Comparison of ENCODE assay signal across 19 cellular contexts in the genomic region with DNA sequence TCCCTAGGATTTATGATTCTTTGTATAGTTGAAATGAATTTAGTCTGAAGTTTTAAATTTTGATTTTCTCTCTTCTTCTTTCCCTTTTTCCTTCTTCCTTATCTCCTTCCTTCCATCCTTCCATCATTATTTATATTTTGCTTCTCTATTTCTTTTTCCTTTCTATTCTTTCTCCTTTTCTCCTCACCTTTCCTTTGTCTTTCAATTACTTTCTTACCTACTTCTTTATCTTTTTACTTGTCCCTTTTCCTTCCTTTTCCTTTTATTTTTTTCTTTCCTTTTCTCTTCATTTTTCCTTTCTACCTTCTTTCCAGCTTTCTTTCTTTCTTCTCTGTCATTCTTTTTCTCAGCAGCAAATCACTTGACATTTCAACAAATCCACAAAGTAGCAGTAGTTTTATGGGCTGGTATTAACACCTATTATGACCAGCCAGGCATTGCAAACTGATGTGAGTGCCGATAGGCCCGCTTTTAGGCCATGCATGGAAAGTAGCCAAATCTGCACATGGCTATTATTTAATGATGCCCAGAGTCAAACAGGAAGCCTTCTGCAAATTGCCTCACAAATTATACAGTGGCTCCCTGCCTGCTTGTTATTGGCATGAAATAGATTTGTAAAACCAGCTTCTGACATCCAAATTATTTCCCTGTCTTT. TPM values are rescaled to one million over a fixed set of nuclear protein-coding genes. Genes with fewer than 3 reads are reported as not detected.
DNase-seq lines count a peak whose midpoint lies in the region; ATAC-seq and TF ChIP-seq lines count a peak whose summit lies in the region.
"Had no signal": no experiment of that assay in that cellular context is flagged by ENCODE, and none has a peak within 500 bp of the region (broad histone marks: within the 10 kb centered on the region; RNA-seq: fewer than 3 reads in every experiment).

No MANE protein-coding gene starts in this region.

- H3K27me3 Mint-ChIP-seq in mesothelial cell of epicardium (ENCODE audit: low read depth), result peaks cover 12% of the 10 kb centered on the region
- H3K27me3 Mint-ChIP-seq: stimulated activated naive CD8-positive, alpha-beta T cell treated with anti-CD3 and anti-CD28 coated beads, Interleukin-15, Interleukin-2, amounts not matched to agents 100 ng/mL and 50 ng/mL, for 24 hours had no signal

- intact Hi-C loops in right lobe of liver (cut with DNase I), result no loop called here

- H3K36me3 Mint-ChIP-seq in mesothelial cell of epicardium, result no peaks in the 10 kb centered on the region
- H3K36me3 Mint-ChIP-seq: activated naive CD4-positive, alpha-beta T cell treated with anti-CD3 and anti-CD28 coated beads, Interleukin-2, amount 50 U/mL, for 72 hours; CD14-positive monocyte had no signal

- H3K4me1 ChIP-seq in right lobe of liver, result no peaks in the 10 kb centered on the region
- H3K4me1 ChIP-seq: esophagus squamous epithelium had no signal

- no peaks in the 10 kb centered on the region for H3K9me3 ChIP-seq in right lobe of liver
- H3K9me3 ChIP-seq: esophagus squamous epithelium had no signal

- peak; percentile 65 for DNase-seq in NCI-H748 (lab: John Stamatoyannopoulos, UW; ENCODE audit: unreplicated experiment)
- no peak for DNase-seq in NCI-H748 treated with DMSO at 0.1 percent for 48 hours (lab: John Stamatoyannopoulos, UW)
- peak; percentile 13 for DNase-seq in NCI-H1417 treated with DMSO at 0.1 percent for 48 hours (lab: John Stamatoyannopoulos, UW)
- peak; percentile 71 to 76 for DNase-seq in SHP77 (lab: John Stamatoyannopoulos, UW)
- DNase-seq in right lobe of liver, result no peak
- no peak for DNase-seq in activated CD8-positive, alpha-beta memory T cell treated with anti-CD3 and anti-CD28 coated beads for 24 hours
- no peak for DNase-seq in HCEC 1CT
- no peak for DNase-seq in mesothelial cell of epicardium (ENCODE audit: low spot score in 2 of 2, unreplicated experiment in 2 of 2)
- DNase-seq: activated CD4-positive, alpha-beta T cell treated with anti-CD3 and anti-CD28 coated beads for 4 hours; esophagus squamous epithelium; GM23248; head of caudate nucleus; KG1; mesendoderm; NCI-H187; T-helper 9 cell had no signal

- H3K4me1 Mint-ChIP-seq in mesothelial cell of epicardium, result peaks cover 9% of the 10 kb centered on the region

- no peak for TF ChIP-seq POLR2A in right lobe of liver (IDR thresholded peaks at IDR 0.05)

- TF ChIP-seq CTCF in right lobe of liver (IDR thresholded peaks at IDR 0.05) (no peak), mesothelial cell of epicardium (IDR thresholded peaks at IDR 0.05; ENCODE audit: unreplicated experiment) (no peak)

- H3K27ac Mint-ChIP-seq in mesothelial cell of epicardium, result no peak overlapping the region
- H3K27ac Mint-ChIP-seq: activated naive CD4-positive, alpha-beta T cell treated with anti-CD3 and anti-CD28 coated beads, Interleukin-2, amount 50 U/mL, for 72 hours; stimulated activated naive CD8-positive, alpha-beta T cell treated with anti-CD3 and anti-CD28 coated beads, Interleukin-15, Interleukin-2, amounts not matched to agents 100 ng/mL and 50 ng/mL, for 24 hours had no signal

- WGBS in right lobe of liver (ENCODE audit: insufficient coverage, low coverage, low lambda C conversion rate, missing lambda C conversion rate), result 38% methylated on average over 2 of the region's 2 CpGs

- peak; percentile 47 to 90 (median 64) for ATAC-seq in right lobe of liver
- ATAC-seq: activated naive CD4-positive, alpha-beta T cell treated with anti-CD3 and anti-CD28 coated beads, Interleukin-2, amount 50 U/mL, for 72 hours had no signal

- no peak overlapping the region for H3K27ac ChIP-seq in right lobe of liver
- H3K27ac ChIP-seq: esophagus squamous epithelium, GM23248 had no signal

- H3K4me3 Mint-ChIP-seq in mesothelial cell of epicardium, result no peak overlapping the region
- H3K4me3 Mint-ChIP-seq: CD14-positive monocyte; stimulated activated naive CD8-positive, alpha-beta T cell treated with anti-CD3 and anti-CD28 coated beads, Interleukin-15, Interleukin-2, amounts not matched to agents 100 ng/mL and 50 ng/mL, for 24 hours had no signal

- H3K4me3 ChIP-seq in right lobe of liver, result no peak overlapping the region
- H3K4me3 ChIP-seq: esophagus squamous epithelium, GM23248 had no signal

- no peaks in the 10 kb centered on the region for H3K27me3 ChIP-seq in right lobe of liver
- H3K27me3 ChIP-seq: esophagus squamous epithelium had no signal

- no peaks in the 10 kb centered on the region for H3K9me3 Mint-ChIP-seq in mesothelial cell of epicardium
- H3K9me3 Mint-ChIP-seq: activated naive CD4-positive, alpha-beta T cell treated with anti-CD3 and anti-CD28 coated beads, Interleukin-2, amount 50 U/mL, for 72 hours; stimulated activated naive CD8-positive, alpha-beta T cell treated with anti-CD3 and anti-CD28 coated beads, Interleukin-15, Interleukin-2, amounts not matched to agents 100 ng/mL and 50 ng/mL, for 24 hours had no signal

- H3K36me3 ChIP-seq in right lobe of liver, result no peaks in the 10 kb centered on the region
- H3K36me3 ChIP-seq: esophagus squamous epithelium had no signal

RNA-seq across cellular contexts. Expression of a gene that starts 37.1 kb away (rescaled TPM):
- total RNA-seq in right lobe of liver (10 to 100 TPM; 27.3 to 60.1 (median 47.2) TPM), mesothelial cell of epicardium (29.2 to 35.3 TPM (median 34.5 TPM) in 3 replicates)

Comparison
In these comparisons a context has a peak if more than half of its experiments do, and no peak if none do; other contexts are left out.
1. DNase-seq: peak in NCI-H748 (single experiment), NCI-H1417 treated with DMSO at 0.1 percent for 48 hours (single experiment) and SHP77 (2 of 2); none in NCI-H748 treated with DMSO at 0.1 percent for 48 hours (single experiment), right lobe of liver (0 of 3), activated CD8-positive, alpha-beta memory T cell treated with anti-CD3 and anti-CD28 coated beads for 24 hours (single experiment), HCEC 1CT (single experiment) and mesothelial cell of epicardium (0 of 2).